ENCODE assay signal across 18 cellular contexts in genomic region chr6:110055387-110055735, GRCh38.
DNase-seq lines count a peak whose midpoint lies in the region; ATAC-seq, FAIRE-seq and TF ChIP-seq lines count a peak whose summit lies in the region.
"Had no signal": no experiment of that assay in that cellular context is flagged by ENCODE, and none has a peak within 500 bp of the region (broad histone marks: within the 10 kb centered on the region; RNA-seq: fewer than 3 reads in every experiment).

No MANE protein-coding gene starts in this region.

- DNase-seq in HepG2 (ENCODE audit: low spot score) (no peak), right lobe of liver (no peak), NCI-H510A (lab: John Stamatoyannopoulos, UW) (peak; percentile 24), SK-N-MC (ENCODE audit: low read depth, low spot score) (peak; percentile 69), cerebellar cortex (ENCODE audit: low spot score) (no peak), neuronal stem cell (ENCODE audit: low spot score) (no peak)
- DNase-seq in activated T-cell treated with anti-CD3 and anti-CD28 coated beads, Interleukin-2, amount 50 U/mL, for 48 hours, result no peak
- DNase-seq: activated CD8-positive, alpha-beta T cell treated with anti-CD3 and anti-CD28 coated beads, Interleukin-2, amount 10 ng/mL, durations not matched to agents 7 days and 5 days; CD8-positive, alpha-beta T cell; effector CD4-positive, alpha-beta T cell; GF-D8; NCI-H446; nephron progenitor cell had no signal

- no peak overlapping the region for H4K91ac ChIP-seq in neuronal stem cell (ENCODE audit: low read depth, low read length, poor library complexity)

- H3K18ac ChIP-seq in neuronal stem cell (ENCODE audit: low read length), result no peak overlapping the region

- WGBS in HepG2 (ENCODE audit: low lambda C conversion rate), result 46% methylated on average over 3 of the region's 3 CpGs
- 57% methylated on average over 3 of the region's 3 CpGs for WGBS in right lobe of liver (ENCODE audit: insufficient coverage, low coverage, low lambda C conversion rate, missing lambda C conversion rate)
- no CpG with 5 or more reads among the region's 3 CpGs for WGBS in neuronal stem cell (ENCODE audit: extremely low coverage in 2 of 2, insufficient read length in 2 of 2, insufficient replicate concordance in 1 of 2), 2 donors

- intact Hi-C loops in HepG2 (cut with micrococcal nuclease; ENCODE audit: unreplicated experiment), result no loop called here
- intact Hi-C loops in right lobe of liver (cut with DNase I), result loop anchor here in 1 of 2 donors (10.0 kb wide), 1 partner anchor 531 kb away; no protein-coding TSS in a partner anchor

- ATAC-seq in HepG2 (peak; percentile 41), right lobe of liver (no peak), GM19467 (IDR thresholded peaks at IDR 0.05; ENCODE audit: unreplicated experiment) (no peak)
- ATAC-seq: activated CD8-positive, alpha-beta T cell treated with anti-CD3 and anti-CD28 coated beads, Interleukin-2, amount 10 ng/mL, durations not matched to agents 7 days and 5 days; CD8-positive, alpha-beta T cell had no signal

- in situ Hi-C loops in HepG2 (cut with HindIII; ENCODE audit: extremely low pct_ligation_motif_present, low pct_unique_long_range_greater_than_20kb), result no loop called here

- H4K8ac ChIP-seq in neuronal stem cell (ENCODE audit: low read depth, low read length), result no peak overlapping the region

- H3K79me2 ChIP-seq in HepG2 (ENCODE audit: insufficient read depth, low read length), result no peaks in the 10 kb centered on the region

- H3K36me3 ChIP-seq in HepG2 (replicated peaks in 1 of 2; ENCODE audit: control insufficient read depth in 1 of 2, insufficient read depth in 2 of 2, low read length in 2 of 2) (no peaks in the 10 kb centered on the region), right lobe of liver (no peaks in the 10 kb centered on the region), SK-N-MC (ENCODE audit: insufficient read depth, low read length) (no peaks in the 10 kb centered on the region), neuronal stem cell (replicated peaks in 1 of 2; ENCODE audit: control insufficient read depth in 2 of 2, insufficient read depth in 2 of 2, low read length in 2 of 2) (no peaks in the 10 kb centered on the region)

- H3K4me3 ChIP-seq in HepG2 (replicated peaks in 1 of 3; ENCODE audit: insufficient read depth in 1 of 3, low read depth in 2 of 3, low read length in 3 of 3), result no peak overlapping the region
- H3K4me3 ChIP-seq in right lobe of liver, result no peak overlapping the region
- peak overlapping the region; percentile 39 for H3K4me3 ChIP-seq in SK-N-MC
- no peak overlapping the region for H3K4me3 ChIP-seq in neuronal stem cell (ENCODE audit: low read length in 2 of 2)

- no peak overlapping the region for H2BK120ac ChIP-seq in neuronal stem cell (ENCODE audit: low read depth, low read length)

- CTCF ChIA-PET in HepG2 (lab: Yijun Ruan, JAX; ENCODE audit: low intra/inter-chr PET ratio, low total read pairs), result interaction anchor here (4.0 kb wide), 1 partner anchor 350 kb away, joined by 47 read pairs; no protein-coding TSS in a partner anchor

- TF ChIP-seq EP300 in HepG2 (IDR thresholded peaks at IDR 0.05; ENCODE audit: low read depth in 2 of 2, low read length in 2 of 2) (no peak), HepG2 (CRISPR knock-in tag; IDR thresholded peaks at IDR 0.05; ENCODE audit: borderline replicate concordance) (no peak)

- H3K4me1 ChIP-seq in HepG2 (ENCODE audit: insufficient read depth, low read length), result peaks cover 10% of the 10 kb centered on the region; the same call in 1 of the 2 replicates
- H3K4me1 ChIP-seq in right lobe of liver, result no peaks in the 10 kb centered on the region
- no peaks in the 10 kb centered on the region for H3K4me1 ChIP-seq in neuronal stem cell (ENCODE audit: control insufficient read depth in 2 of 2, insufficient read depth in 1 of 2, low read depth in 1 of 2, low read length in 2 of 2)

- no peak for TF ChIP-seq CTCF in HepG2 (CRISPR knock-in tag; IDR thresholded peaks at IDR 0.05)
- no peak for TF ChIP-seq CTCF in right lobe of liver (IDR thresholded peaks at IDR 0.05)

- H4K20me1 ChIP-seq in HepG2 (ENCODE audit: insufficient read depth, low read length), result no peaks in the 10 kb centered on the region

- no peak overlapping the region for H3K23ac ChIP-seq in neuronal stem cell (ENCODE audit: low read depth, low read length, poor library complexity)

- POLR2A ChIA-PET in HepG2 (lab: Yijun Ruan, JAX), result no interaction called here

- no peaks in the 10 kb centered on the region for H3K9me3 ChIP-seq in HepG2 (ENCODE audit: low read length)
- H3K9me3 ChIP-seq in right lobe of liver, result no peaks in the 10 kb centered on the region
- no peaks in the 10 kb centered on the region for H3K9me3 ChIP-seq in SK-N-MC (ENCODE audit: low read depth, low read length)
- no peaks in the 10 kb centered on the region for H3K9me3 ChIP-seq in neuronal stem cell (replicated peaks in 1 of 2; ENCODE audit: control insufficient read depth in 2 of 2, insufficient read depth in 1 of 2, low read depth in 1 of 2, low read length in 2 of 2)

- H2BK5ac ChIP-seq in neuronal stem cell (ENCODE audit: low read length), result no peak overlapping the region

- TF ChIP-seq RAD21 in HepG2 (CRISPR knock-in tag; IDR thresholded peaks at IDR 0.05), result no peak

- no peak overlapping the region for H2BK12ac ChIP-seq in neuronal stem cell (ENCODE audit: low read length)

- BruUV-seq in HepG2 (replicated peaks; lab: Mats Ljungman, UMichigan), result no TSS peak

- H2AFZ ChIP-seq in HepG2 (ENCODE audit: low read length) (no peak overlapping the region), neuronal stem cell (ENCODE audit: low read length) (no peak overlapping the region)

- H2AK5ac ChIP-seq in neuronal stem cell (ENCODE audit: low read depth, low read length), result no peak overlapping the region

- H3K9ac ChIP-seq in HepG2 (ENCODE audit: insufficient read depth, low read depth, low read length) (no peak overlapping the region), SK-N-MC (ENCODE audit: insufficient read length) (peak overlapping the region; percentile 61), neuronal stem cell (ENCODE audit: low read depth, low read length, poor library complexity) (no peak overlapping the region)

- TF ChIP-seq POLR2A in HepG2 (IDR thresholded peaks at IDR 0.05; ENCODE audit: insufficient read depth in 1 of 2, low read depth in 2 of 2, low read length in 2 of 2) (no peak), right lobe of liver (IDR thresholded peaks at IDR 0.05) (no peak)

- H3K4ac ChIP-seq in neuronal stem cell (ENCODE audit: low read length), result no peak overlapping the region

- no peak for FAIRE-seq in HepG2 (lab: Jason Lieb, UNC)
- FAIRE-seq: H54, keratinocyte, urothelium cell line had no signal

- H3K4me2 ChIP-seq in HepG2 (ENCODE audit: low read depth, low read length) (peak overlapping the region; percentile 41), neuronal stem cell (ENCODE audit: insufficient read depth, low read length, poor library complexity, severe bottlenecking) (no peak overlapping the region)

- H2BK15ac ChIP-seq in neuronal stem cell (ENCODE audit: low read length), result no peak overlapping the region

- H3K79me1 ChIP-seq in neuronal stem cell (ENCODE audit: low read depth, low read length), result no peaks in the 10 kb centered on the region

- H3K14ac ChIP-seq in neuronal stem cell (ENCODE audit: low read length), result no peak overlapping the region

- H3K27me3 ChIP-seq in HepG2 (ENCODE audit: control insufficient read depth in 1 of 2, insufficient read depth in 2 of 2, low read length in 2 of 2), result peaks cover 1 to 16% of the 10 kb centered on the region in 2 experiments; a peak in 3 of 5 replicates
- no peaks in the 10 kb centered on the region for H3K27me3 ChIP-seq in right lobe of liver
- peaks cover 0 to 7% (median 2%) of the 10 kb centered on the region in 3 experiments for H3K27me3 ChIP-seq in neuronal stem cell (ENCODE audit: control insufficient read depth in 3 of 3, insufficient read depth in 3 of 3, low read depth in 1 of 3, low read length in 3 of 3)

- no peak overlapping the region for H3K27ac ChIP-seq in HepG2 (ENCODE audit: extremely low read length, insufficient read depth, low read length)
- no peak overlapping the region for H3K27ac ChIP-seq in right lobe of liver
- peak overlapping the region; percentile 91 for H3K27ac ChIP-seq in SK-N-MC
- no peak overlapping the region for H3K27ac ChIP-seq in neuronal stem cell (replicated peaks; ENCODE audit: low read length)
- H3K27ac ChIP-seq: VCaP had no signal

TF ChIP-seq in HepG2, 621 proteins besides CTCF, POLR2A, EP300 and RAD21 (continues in another document):
- TF ChIP-seq MBNL3 (CRISPR knock-in tag; conservative IDR thresholded peaks at IDR 0.05), result no peak
- TF ChIP-seq KLF9 (CRISPR knock-in tag; IDR thresholded peaks at IDR 0.05; ENCODE audit: low read depth), result no peak
- TF ChIP-seq, protein P1, sequence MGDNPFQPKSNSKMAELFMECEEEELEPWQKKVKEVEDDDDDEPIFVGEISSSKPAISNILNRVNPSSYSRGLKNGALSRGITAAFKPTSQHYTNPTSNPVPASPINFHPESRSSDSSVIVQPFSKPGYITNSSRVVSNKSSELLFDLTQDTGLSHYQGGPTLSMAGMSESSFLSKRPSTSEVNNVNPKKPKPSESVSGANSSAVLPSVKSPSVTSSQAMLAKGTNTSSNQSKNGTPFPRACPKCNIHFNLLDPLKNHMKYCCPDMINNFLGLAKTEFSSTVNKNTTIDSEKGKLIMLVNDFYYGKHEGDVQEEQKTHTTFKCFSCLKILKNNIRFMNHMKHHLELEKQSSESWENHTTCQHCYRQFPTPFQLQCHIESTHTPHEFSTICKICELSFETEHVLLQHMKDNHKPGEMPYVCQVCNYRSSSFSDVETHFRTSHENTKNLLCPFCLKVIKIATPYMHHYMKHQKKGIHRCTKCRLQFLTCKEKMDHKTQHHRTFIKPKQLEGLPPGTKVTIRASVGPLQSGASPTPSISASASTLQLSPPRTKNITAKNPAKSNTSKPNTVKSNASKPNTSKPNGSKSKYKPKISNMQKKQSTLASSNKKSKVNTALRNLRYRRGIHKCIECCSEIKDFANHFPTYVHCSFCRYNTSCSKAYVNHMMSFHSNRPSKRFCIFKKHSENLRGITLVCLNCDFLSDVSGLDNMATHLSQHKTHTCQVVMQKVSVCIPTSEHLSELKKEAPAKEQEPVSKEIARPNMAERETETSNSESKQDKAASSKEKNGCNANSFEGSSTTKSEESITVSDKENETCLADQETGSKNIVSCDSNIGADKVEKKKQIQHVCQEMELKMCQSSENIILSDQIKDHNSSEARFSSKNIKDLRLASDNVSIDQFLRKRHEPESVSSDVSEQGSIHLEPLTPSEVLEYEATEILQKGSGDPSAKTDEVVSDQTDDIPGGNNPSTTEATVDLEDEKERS (CRISPR knock-in tag; IDR thresholded peaks at IDR 0.05), result no peak
- no peak for TF ChIP-seq ATAD3A (CRISPR knock-in tag; IDR thresholded peaks at IDR 0.05)
- no peak for TF ChIP-seq ZNF34 (CRISPR knock-in tag; IDR thresholded peaks at IDR 0.05; ENCODE audit: borderline replicate concordance)
- no peak for TF ChIP-seq MIER2 (CRISPR knock-in tag; IDR thresholded peaks at IDR 0.05)
- TF ChIP-seq ZNF775 (CRISPR knock-in tag; IDR thresholded peaks at IDR 0.05; ENCODE audit: borderline replicate concordance), result no peak
- TF ChIP-seq ZNF468 (CRISPR knock-in tag; IDR thresholded peaks at IDR 0.05), result no peak
- TF ChIP-seq ZNF678 (CRISPR knock-in tag; IDR thresholded peaks at IDR 0.05), result no peak
- TF ChIP-seq AGO2 (optimal IDR thresholded peaks at IDR 0.05; ENCODE audit: low read depth, low read length), result no peak
- no peak for TF ChIP-seq PHB2 (IDR thresholded peaks at IDR 0.05; ENCODE audit: partially characterized antibody)

Comparison
In these comparisons a context has a peak if more than half of its experiments do, and no peak if none do; other contexts are left out.
1. DNase-seq: peak in NCI-H510A (single experiment) and SK-N-MC (single experiment); none in HepG2 (single experiment), right lobe of liver (0 of 3), cerebellar cortex (single experiment), activated T-cell treated with anti-CD3 and anti-CD28 coated beads, Interleukin-2, amount 50 U/mL, for 48 hours (0 of 2) and neuronal stem cell (single experiment).